Comparison of ENCODE assay signal across 8 cellular contexts in the genomic region with DNA sequence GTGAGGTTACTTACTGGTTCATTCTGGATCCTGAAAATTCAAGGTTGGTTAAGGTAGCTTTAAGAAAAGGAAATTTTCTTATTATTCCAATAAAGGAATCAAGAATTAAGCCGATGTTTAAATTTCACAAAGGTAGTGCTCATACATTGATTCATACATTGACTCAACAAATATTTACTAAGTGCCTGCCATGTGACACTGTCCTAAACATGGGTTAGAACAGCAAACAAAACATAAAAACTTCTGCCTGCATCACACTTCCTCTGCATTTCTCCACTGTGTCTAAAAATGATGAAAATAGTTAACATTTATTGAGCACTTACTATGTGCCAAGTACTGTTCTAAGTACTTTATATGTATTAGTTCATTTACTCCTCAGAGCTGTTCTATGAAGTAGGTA.
"Had no signal": no experiment of that assay in that cellular context is flagged by ENCODE, and none has a peak within 500 bp of the region (broad histone marks: within the 10 kb centered on the region; RNA-seq: fewer than 3 reads in every experiment).

No MANE protein-coding gene starts in this region.

- H3K36me3 ChIP-seq: HAP-1 had no signal

- FAIRE-seq: HTR-8/SVneo had no signal

- H3K9me3 ChIP-seq: HAP-1 had no signal

- H3K4me3 ChIP-seq: GM23248, HAP-1 had no signal

- ATAC-seq: HCT116 had no signal

- DNase-seq: GM23248, GOT3, H7, HFFc6, KBM-7 had no signal

- H3K4me1 ChIP-seq: HAP-1 had no signal
